In genomic region chr4:47122592-47123291, GRCh38 we compare ENCODE assay signal across 8 cellular contexts.
DNase-seq lines count a peak whose midpoint lies in the region; ATAC-seq and TF ChIP-seq lines count a peak whose summit lies in the region.

No MANE protein-coding gene starts in this region.

- H2AFZ ChIP-seq in mesenchymal stem cell (ENCODE audit: low read depth, low read length), result peak overlapping the region; percentile 2

- POLR2A ChIA-PET in activated CD4-positive, alpha-beta T cell treated with anti-CD3 and anti-CD28 coated beads, Interleukin-2, amount 10 ng/mL, durations not matched to agents 7 days and 5 days (lab: Charles Lee), result interaction anchor here (0.7 kb wide), 1 partner anchor 233 kb away, joined by 3 read pairs; no protein-coding TSS in a partner anchor

- H4K8ac ChIP-seq in mesenchymal stem cell (ENCODE audit: low read length), result no peak overlapping the region

- no peak overlapping the region for H2BK5ac ChIP-seq in mesenchymal stem cell (ENCODE audit: low read depth, low read length, poor library complexity, severe bottlenecking)

- no peak overlapping the region for H2AK5ac ChIP-seq in mesenchymal stem cell (ENCODE audit: low read length, severe bottlenecking)

- no peaks in the 10 kb centered on the region for H3K79me1 ChIP-seq in mesenchymal stem cell (replicated peaks; ENCODE audit: low read length, poor library complexity, severe bottlenecking)

- no peak overlapping the region for H3K4me2 ChIP-seq in mesenchymal stem cell (ENCODE audit: low read length, poor library complexity, severe bottlenecking)

- peak; percentile 89 for ATAC-seq in GM19328 (IDR thresholded peaks at IDR 0.05; ENCODE audit: unreplicated experiment)
- ATAC-seq in HG03280 (IDR thresholded peaks at IDR 0.05; ENCODE audit: unreplicated experiment), result peak; percentile 98
- peak; percentile 66 for ATAC-seq in effector memory CD8-positive, alpha-beta T cell (replicated peaks)

- no peak overlapping the region for H3K23ac ChIP-seq in mesenchymal stem cell (ENCODE audit: low read length in 2 of 2)

- H3K4me3 Mint-ChIP-seq in Calu3 (ENCODE audit: low read depth, unreplicated experiment), result no peak overlapping the region
- no peak overlapping the region for H3K4me3 Mint-ChIP-seq in activated CD4-positive, alpha-beta T cell treated with anti-CD3 and anti-CD28 coated beads, Interleukin-2, amount 10 ng/mL, durations not matched to agents 7 days and 5 days
- H3K4me3 Mint-ChIP-seq in effector memory CD8-positive, alpha-beta T cell, result no peak overlapping the region

- no peak overlapping the region for H2BK120ac ChIP-seq in mesenchymal stem cell (ENCODE audit: low read depth, low read length)

- no peaks in the 10 kb centered on the region for H3K4me1 ChIP-seq in mesenchymal stem cell (ENCODE audit: control insufficient read depth, insufficient read depth, low read depth, low read length)

- no peaks in the 10 kb centered on the region for H3K36me3 Mint-ChIP-seq in Calu3 (ENCODE audit: insufficient read depth, unreplicated experiment)
- no peaks in the 10 kb centered on the region for H3K36me3 Mint-ChIP-seq in activated CD4-positive, alpha-beta T cell treated with anti-CD3 and anti-CD28 coated beads, Interleukin-2, amount 10 ng/mL, durations not matched to agents 7 days and 5 days (ENCODE audit: low read depth)
- no peaks in the 10 kb centered on the region for H3K36me3 Mint-ChIP-seq in effector memory CD8-positive, alpha-beta T cell (ENCODE audit: insufficient read depth)

- no peaks in the 10 kb centered on the region for H3K4me1 Mint-ChIP-seq in Calu3 (ENCODE audit: low read depth, unreplicated experiment)
- no peaks in the 10 kb centered on the region for H3K4me1 Mint-ChIP-seq in activated CD4-positive, alpha-beta T cell treated with anti-CD3 and anti-CD28 coated beads, Interleukin-2, amount 10 ng/mL, durations not matched to agents 7 days and 5 days
- no peaks in the 10 kb centered on the region for H3K4me1 Mint-ChIP-seq in effector memory CD8-positive, alpha-beta T cell (ENCODE audit: low read depth in 2 of 2)

- no peak overlapping the region for H3K27ac ChIP-seq in mesenchymal stem cell (ENCODE audit: low read length, poor library complexity, severe bottlenecking)

- DNase-seq in Calu3 (peak; percentile 59), NCI-H446 treated with DMSO at 0.1 percent for 48 hours (lab: John Stamatoyannopoulos, UW) (peak; percentile 56), mesenchymal stem cell (peak; percentile 83), superior temporal gyrus (ENCODE audit: extremely low spot score) (peak; percentile 91)
- peak; percentile 71 for DNase-seq in activated CD4-positive, alpha-beta T cell treated with anti-CD3 and anti-CD28 coated beads, Interleukin-2, amount 10 ng/mL, durations not matched to agents 7 days and 5 days
- DNase-seq in effector memory CD8-positive, alpha-beta T cell, result peak; percentile 33 to 46 (median 36)

- 14% methylated on average over 1 of the region's 4 CpGs for WGBS in mesenchymal stem cell

- intact Hi-C loops in Calu3 (cut with micrococcal nuclease; ENCODE audit: unreplicated experiment), result loop anchor here (2.0 to 10.0 kb wide), 4 partner anchors 90 to 278 kb away; partner anchors contain the start of gene GABRB1

- H3K4me3 ChIP-seq in mesenchymal stem cell (ENCODE audit: insufficient read depth in 1 of 2, low read depth in 1 of 2, low read length in 2 of 2), result no peak overlapping the region

- no peaks in the 10 kb centered on the region for H3K27me3 Mint-ChIP-seq in Calu3 (ENCODE audit: unreplicated experiment)
- peaks cover 3% of the 10 kb centered on the region for H3K27me3 Mint-ChIP-seq in activated CD4-positive, alpha-beta T cell treated with anti-CD3 and anti-CD28 coated beads, Interleukin-2, amount 10 ng/mL, durations not matched to agents 7 days and 5 days
- H3K27me3 Mint-ChIP-seq in effector memory CD8-positive, alpha-beta T cell, result peaks cover 0 to 10% of the 10 kb centered on the region in 2 donors

- CTCF ChIA-PET in Calu3 (lab: Charles Lee), result interaction anchor here (0.6 to 1.8 kb wide), 7 partner anchors 10 to 425 kb away, joined by 3 to 6 read pairs (median 4); no protein-coding TSS in a partner anchor
- CTCF ChIA-PET in activated CD4-positive, alpha-beta T cell treated with anti-CD3 and anti-CD28 coated beads, Interleukin-2, amount 10 ng/mL, durations not matched to agents 7 days and 5 days (lab: Charles Lee), result interaction anchor here (0.6 to 1.1 kb wide), 2 partner anchors 11 to 261 kb away, joined by 3 read pairs; no protein-coding TSS in a partner anchor

- BruUV-seq in Calu3 (replicated peaks; lab: Mats Ljungman, UMichigan), result no TSS peak

- no peak overlapping the region for H2BK12ac ChIP-seq in mesenchymal stem cell (ENCODE audit: low read length in 2 of 2)

- H3K4ac ChIP-seq in mesenchymal stem cell (ENCODE audit: low read depth in 1 of 2, low read length in 2 of 2), result no peak overlapping the region

- no peak overlapping the region for H3K27ac Mint-ChIP-seq in Calu3 (ENCODE audit: unreplicated experiment)
- no peak overlapping the region for H3K27ac Mint-ChIP-seq in activated CD4-positive, alpha-beta T cell treated with anti-CD3 and anti-CD28 coated beads, Interleukin-2, amount 10 ng/mL, durations not matched to agents 7 days and 5 days
- no peak overlapping the region for H3K27ac Mint-ChIP-seq in effector memory CD8-positive, alpha-beta T cell

- no peak overlapping the region for H3K14ac ChIP-seq in mesenchymal stem cell (ENCODE audit: low read length in 2 of 2)

- no peaks in the 10 kb centered on the region for H3K9me3 ChIP-seq in mesenchymal stem cell (ENCODE audit: control insufficient read depth, low read length)

- no peaks in the 10 kb centered on the region for H3K36me3 ChIP-seq in mesenchymal stem cell (ENCODE audit: control insufficient read depth in 1 of 2, insufficient read depth in 2 of 2, low read depth in 1 of 2, low read length in 2 of 2)

- no peak overlapping the region for H4K91ac ChIP-seq in mesenchymal stem cell (ENCODE audit: low read length)

- H3K18ac ChIP-seq in mesenchymal stem cell (ENCODE audit: low read depth in 1 of 2, low read length in 2 of 2), result no peak overlapping the region

- H2BK15ac ChIP-seq in mesenchymal stem cell (ENCODE audit: low read depth, poor library complexity, severe bottlenecking), result no peak overlapping the region

- peak; percentile 69 for TF ChIP-seq CTCF in Calu3 (IDR thresholded peaks at IDR 0.05; ENCODE audit: unreplicated experiment)

- H3K9me3 Mint-ChIP-seq in Calu3 (ENCODE audit: low read depth, unreplicated experiment), result no peaks in the 10 kb centered on the region
- H3K9me3 Mint-ChIP-seq in activated CD4-positive, alpha-beta T cell treated with anti-CD3 and anti-CD28 coated beads, Interleukin-2, amount 10 ng/mL, durations not matched to agents 7 days and 5 days, result no peaks in the 10 kb centered on the region
- H3K9me3 Mint-ChIP-seq in effector memory CD8-positive, alpha-beta T cell, result no peaks in the 10 kb centered on the region

- peaks cover 0 to 14% of the 10 kb centered on the region in 2 experiments for H3K27me3 ChIP-seq in mesenchymal stem cell (ENCODE audit: control insufficient read depth in 1 of 2, insufficient read depth in 1 of 2, low read length in 2 of 2)

- H3K9ac ChIP-seq in mesenchymal stem cell (ENCODE audit: low read length), result no peak overlapping the region

Comparison
In these comparisons a context has a peak if more than half of its experiments do, and no peak if none do; other contexts are left out.
1. DNase-seq: peak in every context shown above with its lines; median percentile 91 in superior temporal gyrus; 83 in mesenchymal stem cell; 71 in activated CD4-positive, alpha-beta T cell treated with anti-CD3 and anti-CD28 coated beads, Interleukin-2, amount 10 ng/mL, durations not matched to agents 7 days and 5 days; 59 in Calu3; 56 in NCI-H446 treated with DMSO at 0.1 percent for 48 hours; 36 in effector memory CD8-positive, alpha-beta T cell.